ENCODE assay signal across 18 cellular contexts in genomic region chr12:104602426-104602825, GRCh38.
DNase-seq lines count a peak whose midpoint lies in the region; ATAC-seq, FAIRE-seq and TF ChIP-seq lines count a peak whose summit lies in the region.
"Had no signal": no experiment of that assay in that cellular context is flagged by ENCODE, and none has a peak within 500 bp of the region (broad histone marks: within the 10 kb centered on the region; RNA-seq: fewer than 3 reads in every experiment).

No MANE protein-coding gene starts in this region.

- no peak overlapping the region for H2AFZ ChIP-seq in GM12878 (ENCODE audit: control insufficient read depth, low read depth, low read length)

- H3K9me3 ChIP-seq in KOPT-K1 (ENCODE audit: insufficient read depth, low read length, poor library complexity, severe bottlenecking) = no peaks in the 10 kb centered on the region
- no peaks in the 10 kb centered on the region; the same call in 2 of the 3 replicates for H3K9me3 ChIP-seq in GM12878 (replicated peaks; ENCODE audit: control insufficient read depth, insufficient read depth, low read length)
- no peaks in the 10 kb centered on the region for H3K9me3 ChIP-seq in MG63
- H3K9me3 ChIP-seq: left ventricle myocardium inferior, suprapubic skin had no signal

- 93% methylated on average over 6 of the region's 6 CpGs for WGBS in GM12878 (ENCODE audit: insufficient coverage, insufficient replicate concordance, low lambda C conversion rate, missing lambda C conversion rate)

- peaks cover 59% of the 10 kb centered on the region for H3K4me1 Mint-ChIP-seq in activated CD4-positive, alpha-beta T cell treated with anti-CD3 and anti-CD28 coated beads, Interleukin-2, amount 10 ng/mL, durations not matched to agents 24 days and 14 days
- peaks cover 59% of the 10 kb centered on the region for H3K4me1 Mint-ChIP-seq in stimulated activated effector memory CD8-positive, alpha-beta T cell treated with anti-CD3 and anti-CD28 coated beads, Interleukin-12 subunit alpha, Interleukin-12 subunit beta, amount 100 ng/mL, for 72 hours

- intact Hi-C loops in activated CD4-positive, alpha-beta T cell treated with anti-CD3 and anti-CD28 coated beads, Interleukin-2, amount 10 ng/mL, durations not matched to agents 24 days and 14 days (cut with micrococcal nuclease) = no loop called here
- intact Hi-C loops in GM12878 (cut with micrococcal nuclease; ENCODE audit: unreplicated experiment) = loop anchor here (10.0 kb wide), 1 partner anchor 452 kb away; no protein-coding TSS in a partner anchor

- H3K4me2 ChIP-seq in GM12878 (ENCODE audit: control insufficient read depth, insufficient read depth) = no peak overlapping the region

- TF ChIP-seq RAD21 in GM12878 (IDR thresholded peaks at IDR 0.05; ENCODE audit: insufficient read depth, low read depth, low read length) = no peak

- no peaks in the 10 kb centered on the region for H4K20me1 ChIP-seq in GM12878 (ENCODE audit: control insufficient read depth, insufficient read depth)

- RAD21 ChIA-PET in GM12878 (lab: Charles Lee; ENCODE audit: unreplicated experiment) = no interaction called here

- no peak for FAIRE-seq in GM12878 (lab: Jason Lieb, UNC)

- no peak for TF ChIP-seq POLR2A in GM12878 (IDR thresholded peaks at IDR 0.05; ENCODE audit: low read depth, low read length)

- no TSS peak for BruUV-seq in GM12878 (replicated peaks; lab: Mats Ljungman, UMichigan)

- in situ Hi-C loops in GM12878 (cut with MboI) = no loop called here

- SMC1A ChIA-PET in GM12878 (lab: Charles Lee; ENCODE audit: uncharacterized antibody, unreplicated experiment) = interaction anchor here (0.9 to 4.1 kb wide), 8 partner anchors 9 to 144 kb away, joined by 3 to 18 read pairs (median 4); no protein-coding TSS in a partner anchor

- CTCF ChIA-PET in GM12878 (lab: Yijun Ruan, JAX) = interaction anchor here (1.3 kb wide), 1 partner anchor 26 kb away, joined by 3 read pairs; no protein-coding TSS in a partner anchor

- H3K79me2 ChIP-seq in GM12878 (ENCODE audit: control insufficient read depth, insufficient read depth, low read length) = peaks cover 20% of the 10 kb centered on the region

- no peak for ATAC-seq in GM12878
- ATAC-seq in stimulated activated effector memory CD8-positive, alpha-beta T cell treated with anti-CD3 and anti-CD28 coated beads, Interleukin-12 subunit alpha, Interleukin-12 subunit beta, amount 100 ng/mL, for 72 hours = no peak
- ATAC-seq in GM18870 (IDR thresholded peaks at IDR 0.05; ENCODE audit: unreplicated experiment) = no peak
- ATAC-seq: SK-N-SH treated with all-trans-retinoic acid at 6 μM for 48 hours had no signal

- H3K36me3 Mint-ChIP-seq in activated CD4-positive, alpha-beta T cell treated with anti-CD3 and anti-CD28 coated beads, Interleukin-2, amount 10 ng/mL, durations not matched to agents 24 days and 14 days (ENCODE audit: low read depth) = peaks cover 31% of the 10 kb centered on the region
- peaks cover 24% of the 10 kb centered on the region for H3K36me3 Mint-ChIP-seq in stimulated activated effector memory CD8-positive, alpha-beta T cell treated with anti-CD3 and anti-CD28 coated beads, Interleukin-12 subunit alpha, Interleukin-12 subunit beta, amount 100 ng/mL, for 72 hours

- TF ChIP-seq CTCF in GM12878 (IDR thresholded peaks at IDR 0.05 in 2 of 3, conservative IDR thresholded peaks at IDR 0.05 in 1 of 3; ENCODE audit: control insufficient read depth in 2 of 3, extremely low read depth in 1 of 3, insufficient read depth in 1 of 3, low read depth in 3 of 3, low read length in 3 of 3) = no peak

- H3K27ac Mint-ChIP-seq in activated CD4-positive, alpha-beta T cell treated with anti-CD3 and anti-CD28 coated beads, Interleukin-2, amount 10 ng/mL, durations not matched to agents 24 days and 14 days = peak overlapping the region; percentile 62
- peak overlapping the region; percentile 85 for H3K27ac Mint-ChIP-seq in stimulated activated effector memory CD8-positive, alpha-beta T cell treated with anti-CD3 and anti-CD28 coated beads, Interleukin-12 subunit alpha, Interleukin-12 subunit beta, amount 100 ng/mL, for 72 hours
- H3K27ac Mint-ChIP-seq: activated naive CD4-positive, alpha-beta T cell treated with anti-CD3 and anti-CD28 coated beads for 36 hours had no signal

- H3K27me3 ChIP-seq in GM12878 (replicated peaks in 1 of 2; ENCODE audit: control insufficient read depth in 2 of 2, insufficient read depth in 2 of 2, low read length in 1 of 2) (no peaks in the 10 kb centered on the region), MG63 (no peaks in the 10 kb centered on the region)
- H3K27me3 ChIP-seq: brain microvascular endothelial cell, dorsolateral prefrontal cortex, suprapubic skin had no signal

- H3K36me3 ChIP-seq in KOPT-K1 (ENCODE audit: insufficient read depth, low read length) = peaks cover 56% of the 10 kb centered on the region
- H3K36me3 ChIP-seq in GM12878 (ENCODE audit: control insufficient read depth in 2 of 2, insufficient read depth in 2 of 2, low read length in 1 of 2) = peaks cover 0 to 6% of the 10 kb centered on the region in 2 experiments; a peak in 2 of 4 replicates
- H3K36me3 ChIP-seq in MG63 = no peaks in the 10 kb centered on the region
- H3K36me3 ChIP-seq: brain microvascular endothelial cell, left ventricle myocardium inferior, suprapubic skin, WERI-Rb-1 had no signal

- H3K4me3 Mint-ChIP-seq in activated CD4-positive, alpha-beta T cell treated with anti-CD3 and anti-CD28 coated beads, Interleukin-2, amount 10 ng/mL, durations not matched to agents 24 days and 14 days = no peak overlapping the region
- no peak overlapping the region for H3K4me3 Mint-ChIP-seq in stimulated activated effector memory CD8-positive, alpha-beta T cell treated with anti-CD3 and anti-CD28 coated beads, Interleukin-12 subunit alpha, Interleukin-12 subunit beta, amount 100 ng/mL, for 72 hours
- H3K4me3 Mint-ChIP-seq: activated naive CD4-positive, alpha-beta T cell treated with anti-CD3 and anti-CD28 coated beads for 36 hours; H9 had no signal

- no peak for TF ChIP-seq EP300 in GM12878 (IDR thresholded peaks at IDR 0.05; ENCODE audit: borderline replicate concordance in 1 of 2, control insufficient read depth in 1 of 2, low read depth in 2 of 2, low read length in 2 of 2)

- H3K9me3 Mint-ChIP-seq in activated CD4-positive, alpha-beta T cell treated with anti-CD3 and anti-CD28 coated beads, Interleukin-2, amount 10 ng/mL, durations not matched to agents 24 days and 14 days = no peaks in the 10 kb centered on the region
- no peaks in the 10 kb centered on the region for H3K9me3 Mint-ChIP-seq in stimulated activated effector memory CD8-positive, alpha-beta T cell treated with anti-CD3 and anti-CD28 coated beads, Interleukin-12 subunit alpha, Interleukin-12 subunit beta, amount 100 ng/mL, for 72 hours
- H3K9me3 Mint-ChIP-seq: activated naive CD4-positive, alpha-beta T cell treated with anti-CD3 and anti-CD28 coated beads for 36 hours had no signal

- peaks cover 41% of the 10 kb centered on the region for H3K4me1 ChIP-seq in GM12878 (ENCODE audit: control insufficient read depth, insufficient read depth, low read length)

- H3K9ac ChIP-seq in GM12878 (ENCODE audit: control insufficient read depth, insufficient read depth, low read length) = no peak overlapping the region

- H3K27me3 Mint-ChIP-seq in activated CD4-positive, alpha-beta T cell treated with anti-CD3 and anti-CD28 coated beads, Interleukin-2, amount 10 ng/mL, durations not matched to agents 24 days and 14 days = no peaks in the 10 kb centered on the region

- POLR2A ChIA-PET in GM12878 (lab: Charles Lee) = no interaction called here

- H3K4me3 ChIP-seq in GM12878 (no peak overlapping the region), MG63 (no peak overlapping the region)
- H3K4me3 ChIP-seq: dorsolateral prefrontal cortex, left ventricle myocardium inferior, suprapubic skin had no signal

- H3K27ac ChIP-seq in KOPT-K1 (ENCODE audit: low read depth, low read length, poor library complexity, severe bottlenecking) (peak overlapping the region; percentile 93), GM12878 (ENCODE audit: control insufficient read depth, insufficient read depth) (no peak overlapping the region)
- H3K27ac ChIP-seq: dorsolateral prefrontal cortex, left ventricle myocardium inferior, suprapubic skin, WERI-Rb-1 had no signal

- DNase-seq in activated CD4-positive, alpha-beta T cell treated with anti-CD3 and anti-CD28 coated beads, Interleukin-2, amount 10 ng/mL, durations not matched to agents 24 days and 14 days = no peak
- no peak for DNase-seq in activated CD4-positive, alpha-beta T cell treated with anti-CD3 and anti-CD28 coated beads for 48 hours
- DNase-seq in GM12878 (ENCODE audit: low read depth, low spot score) (no peak), MG63 (no peak)
- no peak for DNase-seq in stimulated activated effector memory CD8-positive, alpha-beta T cell treated with anti-CD3 and anti-CD28 coated beads, Interleukin-12 subunit alpha, Interleukin-12 subunit beta, amount 100 ng/mL, for 72 hours (ENCODE audit: low spot score in 2 of 2)
- no peak for DNase-seq in stimulated activated CD4-positive, alpha-beta T cell treated with anti-CD3 and anti-CD28 coated beads, Interleukin-15, amount 100 ng/mL, for 24 hours
- DNase-seq: activated naive CD4-positive, alpha-beta T cell treated with anti-CD3 and anti-CD28 coated beads for 36 hours; brain microvascular endothelial cell; dorsolateral prefrontal cortex; H9; left ventricle myocardium inferior; NCI-H1092 treated with DMSO at 0.1 percent for 48 hours; NCI-H2227 treated with DMSO at 0.1 percent for 48 hours; WERI-Rb-1 had no signal

TF ChIP-seq in GM12878, 131 proteins besides CTCF, POLR2A, EP300 and RAD21:
- TF ChIP-seq BMI1 (IDR thresholded peaks at IDR 0.05; ENCODE audit: borderline replicate concordance) (peak; percentile 86), MTA3 (IDR thresholded peaks at IDR 0.05; ENCODE audit: borderline replicate concordance, low read length) (no peak), KLF5 (IDR thresholded peaks at IDR 0.05; ENCODE audit: partially characterized antibody) (no peak), TARDBP (IDR thresholded peaks at IDR 0.05; ENCODE audit: borderline replicate concordance) (no peak)
